In genomic region chr7:95607477-95608010, GRCh38 we compare ENCODE assay signal across 12 cellular contexts. TPM values are rescaled to one million over a fixed set of nuclear protein-coding genes. Genes with fewer than 3 reads are reported as not detected.
DNase-seq lines count a peak whose midpoint lies in the region; ATAC-seq and TF ChIP-seq lines count a peak whose summit lies in the region.
"Had no signal": no experiment of that assay in that cellular context is flagged by ENCODE, and none has a peak within 500 bp of the region (broad histone marks: within the 10 kb centered on the region; RNA-seq: fewer than 3 reads in every experiment).

No MANE protein-coding gene starts in this region.

- peaks cover 25% of the 10 kb centered on the region for H3K9me3 Mint-ChIP-seq in endodermal cell

- TF ChIP-seq CTCF in C4-2B (conservative IDR thresholded peaks at IDR 0.05) (no peak), breast epithelium (IDR thresholded peaks at IDR 0.05) (no peak), right lobe of liver (IDR thresholded peaks at IDR 0.05) (no peak), testis (IDR thresholded peaks at IDR 0.05) (no peak), endodermal cell (conservative IDR thresholded peaks at IDR 0.05) (no peak)

- H3K36me3 Mint-ChIP-seq in endodermal cell (ENCODE audit: low read depth), result no peaks in the 10 kb centered on the region

- intact Hi-C loops in breast epithelium (cut with DNase I; ENCODE audit: low total_unique reads), result no loop called here
- intact Hi-C loops in right lobe of liver (cut with DNase I), result no loop called here
- intact Hi-C loops in testis (cut with DNase I; ENCODE audit: low total_unique reads), result loop anchor here (10.0 kb wide), 1 partner anchor 63 kb away; no protein-coding TSS in a partner anchor

- H3K27ac ChIP-seq in C4-2B (peak overlapping the region; percentile 72), breast epithelium (peak overlapping the region; percentile 82 to 96), right lobe of liver (peak overlapping the region; percentile 80 to 88 (median 87)), skin epidermis (peak overlapping the region in 16 of 21 experiments; percentile 2 to 86 (median 59)), testis (peak overlapping the region in 1 of 2 donors; percentile 85), endodermal cell (ENCODE audit: low read depth, low read length) (no peak overlapping the region)

- H3K9ac ChIP-seq in endodermal cell (ENCODE audit: extremely low read depth, low read length, poor library complexity, severe bottlenecking), result no peak overlapping the region

- WGBS in right lobe of liver (ENCODE audit: insufficient coverage, low coverage, low lambda C conversion rate, missing lambda C conversion rate), result 56% methylated on average over 3 of the region's 3 CpGs
- 66 to 70% methylated on average over 3 of the region's 3 CpGs for WGBS in testis, 2 donors
- WGBS in endodermal cell (ENCODE audit: insufficient coverage in 1 of 2, insufficient read length in 1 of 2), 2 experiments, result 96 to 100% methylated on average over 3 of the region's 3 CpGs

- H3K4me3 Mint-ChIP-seq in endodermal cell, result no peak overlapping the region

- H3K4me3 ChIP-seq in breast epithelium (peak overlapping the region in 1 of 3 donors; percentile 26), right lobe of liver (no peak overlapping the region), skin epidermis (no peak overlapping the region), testis (no peak overlapping the region), endodermal cell (ENCODE audit: low read length) (no peak overlapping the region)

- peaks cover 11% of the 10 kb centered on the region for H3K27me3 Mint-ChIP-seq in endodermal cell (ENCODE audit: insufficient read depth)

- H3K27ac Mint-ChIP-seq in endodermal cell, result no peak overlapping the region

- peaks cover 28% of the 10 kb centered on the region for H3K4me1 Mint-ChIP-seq in endodermal cell

- no peaks in the 10 kb centered on the region for H3K27me3 ChIP-seq in breast epithelium
- no peaks in the 10 kb centered on the region for H3K27me3 ChIP-seq in right lobe of liver
- H3K27me3 ChIP-seq in testis, result no peaks in the 10 kb centered on the region
- H3K27me3 ChIP-seq in endodermal cell (ENCODE audit: control insufficient read depth, insufficient read depth, low read length, poor library complexity, severe bottlenecking), result no peaks in the 10 kb centered on the region

- H3K36me3 ChIP-seq in breast epithelium, result no peaks in the 10 kb centered on the region
- H3K36me3 ChIP-seq in right lobe of liver, result no peaks in the 10 kb centered on the region
- H3K36me3 ChIP-seq in testis (ENCODE audit: low read depth, missing control alignments), result no peaks in the 10 kb centered on the region
- no peaks in the 10 kb centered on the region for H3K36me3 ChIP-seq in endodermal cell (ENCODE audit: control insufficient read depth, insufficient read depth, low read length)

- H3K4me1 ChIP-seq in breast epithelium (peaks cover 0 to 6% of the 10 kb centered on the region in 2 donors), right lobe of liver (peaks cover 2 to 28% (median 14%) of the 10 kb centered on the region in 4 donors), testis (peaks cover 33% of the 10 kb centered on the region), endodermal cell (ENCODE audit: control insufficient read depth, insufficient read depth, low read length) (peaks cover 14% of the 10 kb centered on the region)

- TF ChIP-seq POLR2A in breast epithelium (IDR thresholded peaks at IDR 0.05), result no peak
- no peak for TF ChIP-seq POLR2A in right lobe of liver (IDR thresholded peaks at IDR 0.05)
- no peak for TF ChIP-seq POLR2A in testis (IDR thresholded peaks at IDR 0.05)

- ATAC-seq in right lobe of liver, result no peak
- ATAC-seq in HG03039 (IDR thresholded peaks at IDR 0.05; ENCODE audit: unreplicated experiment), result no peak

- DNase-seq in breast epithelium (ENCODE audit: low spot score in 2 of 2) (no peak), right lobe of liver (no peak), testis (no peak), endodermal cell (no peak)
- no peak for DNase-seq in activated CD4-positive, alpha-beta T cell treated with anti-CD3 and anti-CD28 coated beads for 4 hours
- DNase-seq: foreskin fibroblast; NCI-H2171; stimulated activated CD4-positive, alpha-beta T cell treated with anti-CD3 and anti-CD28 coated beads, Interleukin-4, amount 100 ng/mL, for 4 hours had no signal

- H3K9me3 ChIP-seq in breast epithelium (no peaks in the 10 kb centered on the region), right lobe of liver (no peaks in the 10 kb centered on the region), testis (no peaks in the 10 kb centered on the region), endodermal cell (ENCODE audit: control insufficient read depth, low read length) (no peaks in the 10 kb centered on the region)

RNA-seq across cellular contexts. Expression of gene PDK4, which starts 11.2 kb away (rescaled TPM):
- total RNA-seq in breast epithelium (100 to 1,000 TPM; 507 to 797 (median 729) TPM), right lobe of liver (100 to 1,000 TPM in 1 of 6 experiments, 10 to 100 TPM in 4, 1 to 10 TPM in 1; 7.9 to 109 (median 79.0) TPM), testis (10 to 100 TPM; 29.6 to 32.8 TPM), endodermal cell (under 1 TPM; 0.42 to 0.73 TPM)
- polyA plus RNA-seq in testis (ENCODE audit: insufficient read depth, low read depth, low replicate concordance), result 24.9 TPM
- 1.6 TPM for polyA plus RNA-seq in endodermal cell (2013, experiment 1 of 2)
- polyA plus RNA-seq in endodermal cell (2013, experiment 2 of 2), result 0.58 TPM
- total RNA-seq: HT1080 had no signal

Comparison
In these comparisons a context has a peak if more than half of its experiments do, and no peak if none do; other contexts are left out.
1. RNA of gene PDK4, which starts 11.2 kb away (total RNA-seq): 507 to 797 TPM in breast epithelium, 7.9 to 109 TPM in right lobe of liver and 29.6 to 32.8 TPM in testis; 0.42 to 0.73 TPM in endodermal cell; every median in the first group is over 4 times any median in the second.